ENCODE assay signal across 20 cellular contexts in the genomic region with DNA sequence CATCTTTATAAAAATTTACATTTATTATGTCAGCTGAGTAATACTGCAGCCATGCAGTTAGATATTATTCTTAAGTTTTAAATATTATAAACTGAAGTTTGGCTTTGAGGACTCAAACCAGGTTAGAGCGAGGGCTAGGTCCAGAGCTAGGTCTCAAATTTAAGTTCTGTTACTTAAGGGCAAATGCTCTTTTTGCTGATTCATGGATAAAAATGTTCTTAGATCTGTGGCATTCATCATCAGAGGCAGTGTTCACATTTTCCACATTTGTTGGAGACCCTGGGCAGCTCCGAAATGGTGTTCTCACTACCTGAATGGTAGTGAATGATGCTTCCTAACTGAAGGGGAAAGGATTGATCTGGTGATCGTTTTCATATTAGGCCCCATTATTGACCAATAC.
A peak's percentile ranks its signal among the peaks of the same experiment; 100 is the strongest.
DNase-seq lines count a peak whose midpoint lies in the region; ATAC-seq, FAIRE-seq and TF ChIP-seq lines count a peak whose summit lies in the region.
"Had no signal": no experiment of that assay in that cellular context is flagged by ENCODE, and none has a peak within 500 bp of the region (broad histone marks: within the 10 kb centered on the region; RNA-seq: fewer than 3 reads in every experiment).

No MANE protein-coding gene starts in this region.

- H3K18ac ChIP-seq in IMR-90 (ENCODE audit: low read depth, low read length) = no peak overlapping the region

- no peak overlapping the region for H3K9ac ChIP-seq in IMR-90 (ENCODE audit: low read depth, low read length)
- H3K9ac ChIP-seq: BLaER1 had no signal

- DNase-seq in GM12892 (ENCODE audit: insufficient read length) (no peak), IMR-90 (no peak), esophagus muscularis mucosa (ENCODE audit: extremely low spot score) (peak; percentile 26), Peyer's patch (no peak), Kasumi-1 (lab: John Stamatoyannopoulos, UW) (no peak)
- DNase-seq in activated naive CD4-positive, alpha-beta T cell (lab: John Stamatoyannopoulos, UW) = no peak
- DNase-seq: CD4-positive, CD25-positive, alpha-beta regulatory T cell; CD8-positive, alpha-beta T cell; DMS 273 treated with DMSO at 0.1 percent for 48 hours; DMS79; EL; GDM1; GOT3; H7; HCEC 1CT had no signal

- H3K27ac ChIP-seq in IMR-90 (ENCODE audit: insufficient read depth, low read length) = no peak overlapping the region
- H3K27ac ChIP-seq in esophagus muscularis mucosa (replicated peaks in 1 of 4) = no peak overlapping the region
- no peak overlapping the region for H3K27ac ChIP-seq in Peyer's patch
- H3K27ac ChIP-seq: BLaER1, C4-2B had no signal

- H3K36me3 ChIP-seq in IMR-90 (ENCODE audit: control insufficient read depth, insufficient read depth, low read length) (no peaks in the 10 kb centered on the region), esophagus muscularis mucosa (no peaks in the 10 kb centered on the region), Peyer's patch (no peaks in the 10 kb centered on the region)
- H3K36me3 ChIP-seq: BLaER1 had no signal

- H3K4me2 ChIP-seq in IMR-90 (ENCODE audit: low read depth, low read length) = no peak overlapping the region
- H3K4me2 ChIP-seq: BLaER1 had no signal

- intact Hi-C loops in IMR-90 (cut with micrococcal nuclease) = no loop called here
- intact Hi-C loops in esophagus muscularis mucosa (cut with DNase I) = no loop called here

- no peak for ATAC-seq in IMR-90 (ENCODE audit: low read depth)
- ATAC-seq: CD8-positive, alpha-beta T cell; GM12878 had no signal

- H3K4ac ChIP-seq in IMR-90 (ENCODE audit: low read depth, low read length) = no peak overlapping the region

- no peak for TF ChIP-seq RAD21 in IMR-90 (IDR thresholded peaks at IDR 0.05; ENCODE audit: low read length)

- no peak overlapping the region for H2AFZ ChIP-seq in IMR-90 (replicated peaks; ENCODE audit: low read length, poor library complexity)

- no peak overlapping the region for H4K5ac ChIP-seq in IMR-90 (ENCODE audit: low read depth, low read length)

- no TSS peak for BruUV-seq in IMR-90 (replicated peaks; lab: Mats Ljungman, UMichigan)

- no peak for TF ChIP-seq POLR2A in GM12892 (IDR thresholded peaks at IDR 0.05; ENCODE audit: low read depth, low read length)
- no peak for TF ChIP-seq POLR2A in IMR-90 (IDR thresholded peaks at IDR 0.05; ENCODE audit: low read depth, low read length)
- no peak for TF ChIP-seq POLR2A in esophagus muscularis mucosa (IDR thresholded peaks at IDR 0.05; ENCODE audit: low read depth)
- TF ChIP-seq POLR2A in Peyer's patch (IDR thresholded peaks at IDR 0.05) = no peak

- H2AK9ac ChIP-seq in IMR-90 (replicated peaks; ENCODE audit: low read depth, low read length, poor library complexity) = no peak overlapping the region

- 83% methylated on average over 1 of the region's 3 CpGs; no CpG with 5 or more reads in 1 of the 2 experiments for WGBS in IMR-90 (ENCODE audit: extremely low coverage in 2 of 2, insufficient read length in 1 of 2), 2 experiments
- whole genome bisulfite sequencing in esophagus muscularis mucosa = 89% methylated on average over 3 of the region's 3 CpGs

- in situ Hi-C loops in IMR-90 (cut with MboI; ENCODE audit: low sequenced_read_pairs) = loop anchor here (25.0 kb wide), 1 partner anchor 477 kb away; no protein-coding TSS in a partner anchor

- no peak overlapping the region for H2BK120ac ChIP-seq in IMR-90 (ENCODE audit: low read depth, low read length)

- TF ChIP-seq EP300 in esophagus muscularis mucosa (IDR thresholded peaks at IDR 0.05) = no peak

- no peak for TF ChIP-seq CTCF in IMR-90 (conservative IDR thresholded peaks at IDR 0.05; ENCODE audit: low read depth, low read length)
- TF ChIP-seq CTCF in esophagus muscularis mucosa (IDR thresholded peaks at IDR 0.05) = no peak
- TF ChIP-seq CTCF in Peyer's patch (IDR thresholded peaks at IDR 0.05) = no peak

- H3K9me1 ChIP-seq in IMR-90 (ENCODE audit: insufficient read depth, low read length) = no peaks in the 10 kb centered on the region

- no peaks in the 10 kb centered on the region; the same call in 1 of the 2 replicates for H3K27me3 ChIP-seq in IMR-90 (ENCODE audit: control insufficient read depth, insufficient read depth, low read length)
- H3K27me3 ChIP-seq in esophagus muscularis mucosa = no peaks in the 10 kb centered on the region
- no peaks in the 10 kb centered on the region for H3K27me3 ChIP-seq in Peyer's patch
- H3K27me3 ChIP-seq: BLaER1 had no signal

- no peaks in the 10 kb centered on the region for H3K79me1 ChIP-seq in IMR-90 (ENCODE audit: low read depth in 1 of 2, low read length in 2 of 2)

- no peak overlapping the region for H2BK15ac ChIP-seq in IMR-90 (ENCODE audit: low read depth, low read length)

- no peak overlapping the region for H3K56ac ChIP-seq in IMR-90 (ENCODE audit: extremely low read depth, insufficient read depth, low read length)

- dilution Hi-C loops in IMR-90 (cut with HindIII; ENCODE audit: low sequenced_read_pairs, unreplicated experiment) = no loop called here

- peak; percentile 33 for FAIRE-seq in GM12892 (lab: Jason Lieb, UNC)
- FAIRE-seq: D721Med, GM12878, GM18507 had no signal

- no peak overlapping the region for H2BK20ac ChIP-seq in IMR-90 (ENCODE audit: low read depth, low read length)

- CTCF ChIA-PET in IMR-90 (lab: Yijun Ruan, JAX) = interaction anchor here (1.0 to 3.9 kb wide), 4 partner anchors 123 to 226 kb away, joined by 3 to 27 read pairs (median 6); a partner anchor contains a TSS

- no peak overlapping the region for H3K4me3 ChIP-seq in IMR-90 (ENCODE audit: insufficient read depth, low read depth, low read length)
- no peak overlapping the region for H3K4me3 ChIP-seq in esophagus muscularis mucosa
- no peak overlapping the region for H3K4me3 ChIP-seq in Peyer's patch
- H3K4me3 ChIP-seq: BLaER1, GM12878 had no signal

- H4K91ac ChIP-seq in IMR-90 (ENCODE audit: insufficient read depth, low read depth, low read length) = no peak overlapping the region

- H4K8ac ChIP-seq in IMR-90 (ENCODE audit: low read depth in 2 of 2, low read length in 2 of 2) = no peak overlapping the region

- H4K20me1 ChIP-seq in IMR-90 (ENCODE audit: insufficient read depth, low read length) = no peaks in the 10 kb centered on the region
- H4K20me1 ChIP-seq: BLaER1 had no signal

- no peak overlapping the region for H2AK5ac ChIP-seq in IMR-90 (ENCODE audit: low read depth, low read length)

- H3K4me1 ChIP-seq in IMR-90 (ENCODE audit: control insufficient read depth, insufficient read depth, low read length) = no peaks in the 10 kb centered on the region
- H3K4me1 ChIP-seq in esophagus muscularis mucosa = no peaks in the 10 kb centered on the region
- no peaks in the 10 kb centered on the region for H3K4me1 ChIP-seq in Peyer's patch
- H3K4me1 ChIP-seq: BLaER1 had no signal

- H3K23ac ChIP-seq in IMR-90 (ENCODE audit: low read depth, low read length) = no peak overlapping the region

- POLR2A ChIA-PET in IMR-90 (lab: Charles Lee; ENCODE audit: unreplicated experiment) = no interaction called here

- H3K9me3 ChIP-seq in IMR-90 (ENCODE audit: control insufficient read depth, insufficient read depth, low read length) (no peaks in the 10 kb centered on the region), esophagus muscularis mucosa (no peaks in the 10 kb centered on the region), Peyer's patch (no peaks in the 10 kb centered on the region)
- H3K9me3 ChIP-seq: BLaER1 had no signal

- H2BK5ac ChIP-seq in IMR-90 (ENCODE audit: low read depth, low read length, poor library complexity, severe bottlenecking) = no peak overlapping the region

- no peak overlapping the region for H3K14ac ChIP-seq in IMR-90 (replicated peaks; ENCODE audit: low read depth, low read length)

TF ChIP-seq in IMR-90, 13 proteins besides CTCF, POLR2A, EP300 and RAD21:
- TF ChIP-seq CEBPB (IDR thresholded peaks at IDR 0.05; ENCODE audit: low read depth, low read length) (no peak), MAFK (IDR thresholded peaks at IDR 0.05; ENCODE audit: low read depth, low read length) (peak; percentile 69), MAZ (IDR thresholded peaks at IDR 0.05; ENCODE audit: borderline replicate concordance, low read depth, low read length) (no peak), RFX5 (IDR thresholded peaks at IDR 0.05; ENCODE audit: low read depth, low read length) (no peak)
- TF ChIP-seq, protein P1, sequence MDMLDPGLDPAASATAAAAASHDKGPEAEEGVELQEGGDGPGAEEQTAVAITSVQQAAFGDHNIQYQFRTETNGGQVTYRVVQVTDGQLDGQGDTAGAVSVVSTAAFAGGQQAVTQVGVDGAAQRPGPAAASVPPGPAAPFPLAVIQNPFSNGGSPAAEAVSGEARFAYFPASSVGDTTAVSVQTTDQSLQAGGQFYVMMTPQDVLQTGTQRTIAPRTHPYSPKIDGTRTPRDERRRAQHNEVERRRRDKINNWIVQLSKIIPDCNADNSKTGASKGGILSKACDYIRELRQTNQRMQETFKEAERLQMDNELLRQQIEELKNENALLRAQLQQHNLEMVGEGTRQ (IDR thresholded peaks at IDR 0.05; ENCODE audit: low read depth, low read length) = no peak
- TF ChIP-seq, protein P2, sequence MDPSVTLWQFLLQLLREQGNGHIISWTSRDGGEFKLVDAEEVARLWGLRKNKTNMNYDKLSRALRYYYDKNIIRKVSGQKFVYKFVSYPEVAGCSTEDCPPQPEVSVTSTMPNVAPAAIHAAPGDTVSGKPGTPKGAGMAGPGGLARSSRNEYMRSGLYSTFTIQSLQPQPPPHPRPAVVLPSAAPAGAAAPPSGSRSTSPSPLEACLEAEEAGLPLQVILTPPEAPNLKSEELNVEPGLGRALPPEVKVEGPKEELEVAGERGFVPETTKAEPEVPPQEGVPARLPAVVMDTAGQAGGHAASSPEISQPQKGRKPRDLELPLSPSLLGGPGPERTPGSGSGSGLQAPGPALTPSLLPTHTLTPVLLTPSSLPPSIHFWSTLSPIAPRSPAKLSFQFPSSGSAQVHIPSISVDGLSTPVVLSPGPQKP (IDR thresholded peaks at IDR 0.05; ENCODE audit: borderline replicate concordance, low read depth, low read length) = no peak
TF ChIP-seq in IMR-90: peak in this region for 1.
